ENCODE assay signal across 19 cellular contexts in genomic region chr7:40220421-40220911, GRCh38.
A peak's percentile ranks its signal among the peaks of the same experiment; 100 is the strongest.
DNase-seq lines count a peak whose midpoint lies in the region; ATAC-seq and TF ChIP-seq lines count a peak whose summit lies in the region.
"Had no signal": no experiment of that assay in that cellular context is flagged by ENCODE, and none has a peak within 500 bp of the region (broad histone marks: within the 10 kb centered on the region; RNA-seq: fewer than 3 reads in every experiment).

No MANE protein-coding gene starts in this region.

- ATAC-seq in RWPE2 (ENCODE audit: low read depth): peak; percentile 47; the same call in 2 of the 3 replicates
- no peak for ATAC-seq in HG02973 (IDR thresholded peaks at IDR 0.05; ENCODE audit: unreplicated experiment)
- ATAC-seq: gastrocnemius medialis, GM12878, Right ventricle myocardium inferior had no signal

- H3K9me3 ChIP-seq in RWPE2 (ENCODE audit: severe bottlenecking): no peaks in the 10 kb centered on the region
- H3K9me3 ChIP-seq in esophagus squamous epithelium: no peaks in the 10 kb centered on the region
- H3K9me3 ChIP-seq: gastrocnemius medialis had no signal

- peak; percentile 76 for DNase-seq in EH (ENCODE audit: low read depth)
- no peak for DNase-seq in RWPE2 (ENCODE audit: low spot score)
- DNase-seq in esophagus squamous epithelium (lab: John Stamatoyannopoulos, UW): no peak
- DNase-seq in non-pigmented ciliary epithelial cell (ENCODE audit: low read depth): peak; percentile 19
- DNase-seq in HT-29 (ENCODE audit: low spot score): no peak
- no peak for DNase-seq in cerebellar cortex (ENCODE audit: low spot score)
- no peak for DNase-seq in islet precursor cell
- DNase-seq: dermis blood vessel endothelial cell; DMS79; gastrocnemius medialis; NCI-H1930; NCI-H524 treated with DMSO at 0.1 percent for 48 hours; stimulated activated CD4-positive, alpha-beta T cell treated with anti-CD3 and anti-CD28 coated beads, Interleukin-12 subunit alpha, Interleukin-12 subunit beta, amount 100 ng/mL, for 4 hours; T-helper 9 cell had no signal

- H3K4me3 ChIP-seq in RWPE2 (ENCODE audit: severe bottlenecking) (no peak overlapping the region), esophagus squamous epithelium (no peak overlapping the region)
- H3K4me3 ChIP-seq: BLaER1, gastrocnemius medialis, GM12878 had no signal

- H3K27me3 ChIP-seq in RWPE2 (ENCODE audit: insufficient read depth, poor library complexity, severe bottlenecking): no peaks in the 10 kb centered on the region
- no peaks in the 10 kb centered on the region for H3K27me3 ChIP-seq in esophagus squamous epithelium
- H3K27me3 ChIP-seq: BLaER1, gastrocnemius medialis had no signal

- TF ChIP-seq CTCF in RWPE2 (IDR thresholded peaks at IDR 0.05; ENCODE audit: poor library complexity, severe bottlenecking) (no peak), esophagus squamous epithelium (IDR thresholded peaks at IDR 0.05) (no peak)

- H3K4me1 ChIP-seq in RWPE2 (ENCODE audit: insufficient read depth, poor library complexity, severe bottlenecking) (peaks cover 40% of the 10 kb centered on the region), esophagus squamous epithelium (peaks cover 0 to 4% (median 0%) of the 10 kb centered on the region in 3 donors)
- H3K4me1 ChIP-seq: BLaER1, gastrocnemius medialis, parathyroid adenoma had no signal

- TF ChIP-seq POLR2A in esophagus squamous epithelium (IDR thresholded peaks at IDR 0.05): no peak

- H3K36me3 ChIP-seq in RWPE2 (ENCODE audit: low read depth): 0 out of 2 replicates have a peak, but pooled peaks cover 5% of the 10 kb centered on the region
- H3K36me3 ChIP-seq in esophagus squamous epithelium: no peaks in the 10 kb centered on the region
- H3K36me3 ChIP-seq: BLaER1 had no signal

- intact Hi-C loops in esophagus squamous epithelium (cut with DNase I): no loop called here

- H3K27ac ChIP-seq in RWPE2 (ENCODE audit: poor library complexity, severe bottlenecking): peak overlapping the region; percentile 98
- peak overlapping the region in 3 of 4 donors; percentile 24 to 61 (median 40) for H3K27ac ChIP-seq in esophagus squamous epithelium
- H3K27ac ChIP-seq: BLaER1, gastrocnemius medialis, parathyroid adenoma had no signal

Comparison
In these comparisons a context has a peak if more than half of its experiments do, and no peak if none do; other contexts are left out.
1. DNase-seq: peak in EH (single experiment) and non-pigmented ciliary epithelial cell (single experiment); none in RWPE2 (single experiment), esophagus squamous epithelium (single experiment), HT-29 (single experiment), cerebellar cortex (single experiment) and islet precursor cell (single experiment).